1 cellular context compared by ENCODE assay signal in the genomic region with DNA sequence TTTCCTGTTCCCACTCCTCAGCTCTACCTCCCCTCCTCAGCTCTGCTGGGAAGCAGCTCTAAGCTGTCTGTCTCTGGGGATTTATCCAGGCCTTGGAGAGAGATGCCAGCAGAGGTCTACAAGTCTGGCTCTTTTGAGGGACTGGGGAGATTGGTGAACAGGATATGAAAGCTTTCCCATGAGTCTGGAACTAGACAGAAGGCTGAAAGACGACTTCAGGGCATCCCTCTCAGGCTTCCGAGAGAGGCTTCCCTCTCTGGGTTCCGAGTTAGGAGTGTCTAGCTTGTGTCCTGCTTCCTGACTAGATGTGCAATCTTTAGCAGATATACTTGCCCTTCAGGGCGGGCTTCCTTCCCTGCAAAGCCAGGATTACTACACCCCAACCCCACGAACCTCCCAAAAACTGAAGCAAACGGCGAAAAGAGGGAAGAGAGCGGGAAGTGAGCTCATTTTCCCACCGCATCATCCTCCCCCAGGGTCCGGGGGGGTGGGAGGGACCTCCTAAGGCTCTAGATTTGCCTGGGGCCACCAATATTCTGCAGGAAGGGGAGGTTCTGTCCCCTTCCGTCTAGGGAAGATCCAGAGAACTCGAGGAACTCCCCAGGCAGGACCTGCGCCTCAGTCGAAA.
TF ChIP-seq lines count a peak whose summit lies in the region.

No MANE protein-coding gene starts in this region.

TF ChIP-seq in HCT116, 20 proteins besides CTCF, POLR2A, EP300 and RAD21 (continued from another document):
- TF ChIP-seq EZH2 (IDR thresholded peaks at IDR 0.05) = no peak
- TF ChIP-seq, protein P1, sequence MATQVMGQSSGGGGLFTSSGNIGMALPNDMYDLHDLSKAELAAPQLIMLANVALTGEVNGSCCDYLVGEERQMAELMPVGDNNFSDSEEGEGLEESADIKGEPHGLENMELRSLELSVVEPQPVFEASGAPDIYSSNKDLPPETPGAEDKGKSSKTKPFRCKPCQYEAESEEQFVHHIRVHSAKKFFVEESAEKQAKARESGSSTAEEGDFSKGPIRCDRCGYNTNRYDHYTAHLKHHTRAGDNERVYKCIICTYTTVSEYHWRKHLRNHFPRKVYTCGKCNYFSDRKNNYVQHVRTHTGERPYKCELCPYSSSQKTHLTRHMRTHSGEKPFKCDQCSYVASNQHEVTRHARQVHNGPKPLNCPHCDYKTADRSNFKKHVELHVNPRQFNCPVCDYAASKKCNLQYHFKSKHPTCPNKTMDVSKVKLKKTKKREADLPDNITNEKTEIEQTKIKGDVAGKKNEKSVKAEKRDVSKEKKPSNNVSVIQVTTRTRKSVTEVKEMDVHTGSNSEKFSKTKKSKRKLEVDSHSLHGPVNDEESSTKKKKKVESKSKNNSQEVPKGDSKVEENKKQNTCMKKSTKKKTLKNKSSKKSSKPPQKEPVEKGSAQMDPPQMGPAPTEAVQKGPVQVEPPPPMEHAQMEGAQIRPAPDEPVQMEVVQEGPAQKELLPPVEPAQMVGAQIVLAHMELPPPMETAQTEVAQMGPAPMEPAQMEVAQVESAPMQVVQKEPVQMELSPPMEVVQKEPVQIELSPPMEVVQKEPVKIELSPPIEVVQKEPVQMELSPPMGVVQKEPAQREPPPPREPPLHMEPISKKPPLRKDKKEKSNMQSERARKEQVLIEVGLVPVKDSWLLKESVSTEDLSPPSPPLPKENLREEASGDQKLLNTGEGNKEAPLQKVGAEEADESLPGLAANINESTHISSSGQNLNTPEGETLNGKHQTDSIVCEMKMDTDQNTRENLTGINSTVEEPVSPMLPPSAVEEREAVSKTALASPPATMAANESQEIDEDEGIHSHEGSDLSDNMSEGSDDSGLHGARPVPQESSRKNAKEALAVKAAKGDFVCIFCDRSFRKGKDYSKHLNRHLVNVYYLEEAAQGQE (IDR thresholded peaks at IDR 0.05; ENCODE audit: low read depth) = no peak
